Comparison of ENCODE assay signal across 11 cellular contexts in genomic region chr2:223950448-223951347, GRCh38. TPM values are rescaled to one million over a fixed set of nuclear protein-coding genes. Genes with fewer than 3 reads are reported as not detected.
DNase-seq lines count a peak whose midpoint lies in the region; ATAC-seq lines count a peak whose summit lies in the region.
"Had no signal": no experiment of that assay in that cellular context is flagged by ENCODE, and none has a peak within 500 bp of the region (broad histone marks: within the 10 kb centered on the region; RNA-seq: fewer than 3 reads in every experiment).

No MANE protein-coding gene starts in this region.

- DNase-seq in activated CD4-positive, alpha-beta T cell treated with anti-CD3 and anti-CD28 coated beads, Interleukin-2, amount 10 ng/mL, durations not matched to agents 7 days and 5 days, result no peak
- DNase-seq in activated CD4-positive, alpha-beta T cell treated with anti-CD3 and anti-CD28 coated beads for 1 hour, result no peak
- DNase-seq in OCI-M1 (lab: John Stamatoyannopoulos, UW), result peak; percentile 4
- DNase-seq in dermis blood vessel endothelial cell, result peak; percentile 71
- no peak for DNase-seq in GM03348 (ENCODE audit: low spot score)
- no peak for DNase-seq in NCI-H345 (lab: John Stamatoyannopoulos, UW)
- DNase-seq: effector memory CD4-positive, alpha-beta T cell; GM23248; head of caudate nucleus had no signal

- peaks cover 18% of the 10 kb centered on the region for H3K36me3 Mint-ChIP-seq in activated CD4-positive, alpha-beta T cell treated with anti-CD3 and anti-CD28 coated beads, Interleukin-2, amount 10 ng/mL, durations not matched to agents 7 days and 5 days (ENCODE audit: low read depth)
- no peaks in the 10 kb centered on the region for H3K36me3 Mint-ChIP-seq in stimulated activated memory B cell treated with anti-CD40 and anti-IgM and Interleukin-4, amounts not matched to agents 10 μg/mL and 1 μg/mL and 100 μg/mL, for 72 hours

- CTCF ChIA-PET in activated CD4-positive, alpha-beta T cell treated with anti-CD3 and anti-CD28 coated beads, Interleukin-2, amount 10 ng/mL, durations not matched to agents 7 days and 5 days (lab: Charles Lee), result interaction anchor here (0.7 to 1.9 kb wide), 5 partner anchors 10 to 522 kb away, joined by 3 to 12 read pairs (median 4); no protein-coding TSS in a partner anchor

- H3K27ac Mint-ChIP-seq in activated CD4-positive, alpha-beta T cell treated with anti-CD3 and anti-CD28 coated beads, Interleukin-2, amount 10 ng/mL, durations not matched to agents 7 days and 5 days, result peak overlapping the region; percentile 94
- peak overlapping the region; percentile 87 for H3K27ac Mint-ChIP-seq in stimulated activated memory B cell treated with anti-CD40 and anti-IgM and Interleukin-4, amounts not matched to agents 10 μg/mL and 1 μg/mL and 100 μg/mL, for 72 hours

- H3K27me3 Mint-ChIP-seq in activated CD4-positive, alpha-beta T cell treated with anti-CD3 and anti-CD28 coated beads, Interleukin-2, amount 10 ng/mL, durations not matched to agents 7 days and 5 days, result no peaks in the 10 kb centered on the region
- H3K27me3 Mint-ChIP-seq in stimulated activated memory B cell treated with anti-CD40 and anti-IgM and Interleukin-4, amounts not matched to agents 10 μg/mL and 1 μg/mL and 100 μg/mL, for 72 hours, result no peaks in the 10 kb centered on the region

- POLR2A ChIA-PET in activated CD4-positive, alpha-beta T cell treated with anti-CD3 and anti-CD28 coated beads, Interleukin-2, amount 10 ng/mL, durations not matched to agents 7 days and 5 days (lab: Charles Lee), result no interaction called here

- no peaks in the 10 kb centered on the region for H3K9me3 Mint-ChIP-seq in activated CD4-positive, alpha-beta T cell treated with anti-CD3 and anti-CD28 coated beads, Interleukin-2, amount 10 ng/mL, durations not matched to agents 7 days and 5 days
- H3K9me3 Mint-ChIP-seq in stimulated activated memory B cell treated with anti-CD40 and anti-IgM and Interleukin-4, amounts not matched to agents 10 μg/mL and 1 μg/mL and 100 μg/mL, for 72 hours, result no peaks in the 10 kb centered on the region

- H3K4me1 Mint-ChIP-seq in activated CD4-positive, alpha-beta T cell treated with anti-CD3 and anti-CD28 coated beads, Interleukin-2, amount 10 ng/mL, durations not matched to agents 7 days and 5 days, result peaks cover 65% of the 10 kb centered on the region
- peaks cover 71% of the 10 kb centered on the region for H3K4me1 Mint-ChIP-seq in stimulated activated memory B cell treated with anti-CD40 and anti-IgM and Interleukin-4, amounts not matched to agents 10 μg/mL and 1 μg/mL and 100 μg/mL, for 72 hours

- no peak for ATAC-seq in stimulated activated memory B cell treated with anti-CD40 and anti-IgM and Interleukin-4, amounts not matched to agents 10 μg/mL and 1 μg/mL and 100 μg/mL, for 72 hours
- ATAC-seq in HG02970 (IDR thresholded peaks at IDR 0.05; ENCODE audit: low FRiP score, unreplicated experiment), result no peak

- no peak overlapping the region for H3K4me3 Mint-ChIP-seq in activated CD4-positive, alpha-beta T cell treated with anti-CD3 and anti-CD28 coated beads, Interleukin-2, amount 10 ng/mL, durations not matched to agents 7 days and 5 days
- H3K4me3 Mint-ChIP-seq in stimulated activated memory B cell treated with anti-CD40 and anti-IgM and Interleukin-4, amounts not matched to agents 10 μg/mL and 1 μg/mL and 100 μg/mL, for 72 hours, result peak overlapping the region; percentile 72

RNA-seq across cellular contexts. Expression of gene WDFY1, which starts 5.6 kb away (rescaled TPM):
- total RNA-seq in activated CD4-positive, alpha-beta T cell treated with anti-CD3 and anti-CD28 coated beads, Interleukin-2, amount 10 ng/mL, durations not matched to agents 7 days and 5 days, result 10 to 100 TPM; 79.2 to 82.5 TPM
- 111 and 126 TPM in 2 replicates for total RNA-seq in dermis blood vessel endothelial cell

RNA-seq across cellular contexts. Expression of gene MRPL44, which starts 6.6 kb away (rescaled TPM):
- 10 to 100 TPM; 29.6 to 32.1 TPM for total RNA-seq in activated CD4-positive, alpha-beta T cell treated with anti-CD3 and anti-CD28 coated beads, Interleukin-2, amount 10 ng/mL, durations not matched to agents 7 days and 5 days
- total RNA-seq in dermis blood vessel endothelial cell, result 38.6 and 42.0 TPM in 2 replicates

Comparison
In these comparisons a context has a peak if more than half of its experiments do, and no peak if none do; other contexts are left out.
1. DNase-seq: peak in OCI-M1 (single experiment) and dermis blood vessel endothelial cell (single experiment); none in activated CD4-positive, alpha-beta T cell treated with anti-CD3 and anti-CD28 coated beads, Interleukin-2, amount 10 ng/mL, durations not matched to agents 7 days and 5 days (single experiment), activated CD4-positive, alpha-beta T cell treated with anti-CD3 and anti-CD28 coated beads for 1 hour (single experiment), GM03348 (single experiment) and NCI-H345 (single experiment).